19 cellular contexts compared by ENCODE assay signal in genomic region chr4:3656441-3657376, GRCh38.
DNase-seq lines count a peak whose midpoint lies in the region; ATAC-seq, FAIRE-seq and TF ChIP-seq lines count a peak whose summit lies in the region.
"Had no signal": no experiment of that assay in that cellular context is flagged by ENCODE, and none has a peak within 500 bp of the region (broad histone marks: within the 10 kb centered on the region; RNA-seq: fewer than 3 reads in every experiment).

No MANE protein-coding gene starts in this region.

- no peak for TF ChIP-seq POLR2A in breast epithelium (IDR thresholded peaks at IDR 0.05)

- peak overlapping the region in 1 of 2 donors; percentile 20 for H3K27ac ChIP-seq in breast epithelium
- H3K27ac ChIP-seq: cardiac muscle cell, psoas muscle had no signal

- H3K4me1 ChIP-seq in breast epithelium, result no peaks in the 10 kb centered on the region
- H3K4me1 ChIP-seq: psoas muscle had no signal

- H3K4me1 Mint-ChIP-seq in HFFc6 (ENCODE audit: low read depth), result peaks cover 24% of the 10 kb centered on the region
- peaks cover 13% of the 10 kb centered on the region for H3K4me1 Mint-ChIP-seq in memory B cell
- H3K4me1 Mint-ChIP-seq in CD14-positive monocyte, result no peaks in the 10 kb centered on the region
- H3K4me1 Mint-ChIP-seq: activated naive CD8-positive, alpha-beta T cell treated with anti-CD3 and anti-CD28 coated beads, Interleukin-2, amount 50 U/mL, for 24 hours; immature natural killer cell had no signal

- in situ Hi-C loops in Caki2 (cut with HindIII; ENCODE audit: low pct_unique_long_range_greater_than_20kb, low sequenced_read_pairs), result no loop called here

- H3K36me3 Mint-ChIP-seq in HFFc6 (ENCODE audit: low read depth) (no peaks in the 10 kb centered on the region), memory B cell (no peaks in the 10 kb centered on the region), CD14-positive monocyte (no peaks in the 10 kb centered on the region)
- H3K36me3 Mint-ChIP-seq: immature natural killer cell; naive thymus-derived CD8-positive, alpha-beta T cell had no signal

- no peak for TF ChIP-seq CTCF in HFFc6 (IDR thresholded peaks at IDR 0.05)
- no peak for TF ChIP-seq CTCF in CD14-positive monocyte (IDR thresholded peaks at IDR 0.05)
- TF ChIP-seq CTCF in breast epithelium (IDR thresholded peaks at IDR 0.05), result no peak

- H3K4me3 Mint-ChIP-seq in HFFc6, result no peak overlapping the region
- H3K4me3 Mint-ChIP-seq in memory B cell, result no peak overlapping the region
- H3K4me3 Mint-ChIP-seq in CD14-positive monocyte, result peak overlapping the region in 1 of 2 donors; percentile 6
- H3K4me3 Mint-ChIP-seq: activated B cell treated with CpG ODN at 0.5 μM for 24 hours; activated naive CD8-positive, alpha-beta T cell treated with anti-CD3 and anti-CD28 coated beads, Interleukin-2, amount 50 U/mL, for 24 hours; H9; immature natural killer cell; naive thymus-derived CD8-positive, alpha-beta T cell had no signal

- H3K4me3 ChIP-seq in breast epithelium, result no peak overlapping the region
- H3K4me3 ChIP-seq: cardiac muscle cell, lung, psoas muscle had no signal

- H3K27me3 ChIP-seq in breast epithelium, result peaks cover 0 to 82% of the 10 kb centered on the region in 2 donors
- H3K27me3 ChIP-seq: cardiac muscle cell had no signal

- peak overlapping the region; percentile 93; the same call in 1 of the 2 replicates for H3K27ac Mint-ChIP-seq in HFFc6
- no peak overlapping the region for H3K27ac Mint-ChIP-seq in memory B cell
- H3K27ac Mint-ChIP-seq in CD14-positive monocyte, result peak overlapping the region in 1 of 7 donors; percentile 14
- H3K27ac Mint-ChIP-seq: activated B cell treated with CpG ODN at 0.5 μM for 24 hours; activated naive CD8-positive, alpha-beta T cell treated with anti-CD3 and anti-CD28 coated beads, Interleukin-2, amount 50 U/mL, for 24 hours; activated T-helper 2 cell treated with anti-CD3 and anti-CD28 coated beads, Interferon-gamma antibody, Interleukin-2, Interleukin-4, amounts not matched to agents 10 μg/mL and 5 μg/mL and 100 μg/mL, durations not matched to agents 14 hours and 24 hours and 36 hours; immature natural killer cell; naive thymus-derived CD8-positive, alpha-beta T cell had no signal

- no peak for FAIRE-seq in RCC 7860 (lab: Jason Lieb, UNC)

- intact Hi-C loops in CD14-positive monocyte (cut with micrococcal nuclease) (no loop called here), breast epithelium (cut with DNase I; ENCODE audit: low total_unique reads) (no loop called here)

- no peaks in the 10 kb centered on the region for H3K36me3 ChIP-seq in breast epithelium
- H3K36me3 ChIP-seq: cardiac muscle cell had no signal

- no peaks in the 10 kb centered on the region for H3K9me3 ChIP-seq in breast epithelium
- H3K9me3 ChIP-seq: psoas muscle had no signal

- H3K9me3 Mint-ChIP-seq in HFFc6 (no peaks in the 10 kb centered on the region), memory B cell (no peaks in the 10 kb centered on the region), CD14-positive monocyte (no peaks in the 10 kb centered on the region)
- H3K9me3 Mint-ChIP-seq: activated B cell treated with CpG ODN at 0.5 μM for 24 hours; activated naive CD8-positive, alpha-beta T cell treated with anti-CD3 and anti-CD28 coated beads, Interleukin-2, amount 50 U/mL, for 24 hours; activated T-helper 2 cell treated with anti-CD3 and anti-CD28 coated beads, Interferon-gamma antibody, Interleukin-2, Interleukin-4, amounts not matched to agents 10 μg/mL and 5 μg/mL and 100 μg/mL, durations not matched to agents 14 hours and 24 hours and 36 hours; H9; immature natural killer cell; naive thymus-derived CD8-positive, alpha-beta T cell had no signal

- H3K27me3 Mint-ChIP-seq in HFFc6 (ENCODE audit: insufficient read depth) (peaks cover 25% of the 10 kb centered on the region), memory B cell (peaks cover 32% of the 10 kb centered on the region), CD14-positive monocyte (ENCODE audit: low read depth in 3 of 3) (peaks cover 15 to 43% (median 19%) of the 10 kb centered on the region in 3 donors)

- ATAC-seq in memory B cell (ENCODE audit: low read depth), result peak; percentile 47
- ATAC-seq in HG02973 (IDR thresholded peaks at IDR 0.05; ENCODE audit: unreplicated experiment), result no peak
- ATAC-seq: activated naive CD8-positive, alpha-beta T cell treated with anti-CD3 and anti-CD28 coated beads, Interleukin-2, amount 50 U/mL, for 24 hours; naive thymus-derived CD8-positive, alpha-beta T cell; psoas muscle had no signal

- DNase-seq in Caki2 (ENCODE audit: low read depth), result peak; percentile 25
- no peak for DNase-seq in HFFc6
- DNase-seq in NCI-H526 (lab: John Stamatoyannopoulos, UW), result peak; percentile 78 to 79
- DNase-seq in memory B cell (ENCODE audit: low spot score in 2 of 2), result no peak
- no peak for DNase-seq in CD14-positive monocyte (ENCODE audit: low spot score)
- no peak for DNase-seq in breast epithelium (ENCODE audit: low spot score in 2 of 2)
- no peak for DNase-seq in RCC 7860 (ENCODE audit: low spot score)
- DNase-seq: activated B cell treated with CpG ODN at 0.5 μM for 24 hours; activated naive CD8-positive, alpha-beta T cell treated with anti-CD3 and anti-CD28 coated beads, Interleukin-2, amount 50 U/mL, for 24 hours; AML-193; immature natural killer cell; naive thymus-derived CD8-positive, alpha-beta T cell; NCI-H1694 treated with DMSO at 0.1 percent for 48 hours; psoas muscle had no signal

Comparison
In these comparisons a context has a peak if more than half of its experiments do, and no peak if none do; other contexts are left out.
1. DNase-seq: peak in Caki2 (single experiment) and NCI-H526 (2 of 2); none in HFFc6 (single experiment), memory B cell (0 of 2), CD14-positive monocyte (single experiment), breast epithelium (0 of 2) and RCC 7860 (single experiment).